ENCODE assay signal across 8 cellular contexts in the genomic region with DNA sequence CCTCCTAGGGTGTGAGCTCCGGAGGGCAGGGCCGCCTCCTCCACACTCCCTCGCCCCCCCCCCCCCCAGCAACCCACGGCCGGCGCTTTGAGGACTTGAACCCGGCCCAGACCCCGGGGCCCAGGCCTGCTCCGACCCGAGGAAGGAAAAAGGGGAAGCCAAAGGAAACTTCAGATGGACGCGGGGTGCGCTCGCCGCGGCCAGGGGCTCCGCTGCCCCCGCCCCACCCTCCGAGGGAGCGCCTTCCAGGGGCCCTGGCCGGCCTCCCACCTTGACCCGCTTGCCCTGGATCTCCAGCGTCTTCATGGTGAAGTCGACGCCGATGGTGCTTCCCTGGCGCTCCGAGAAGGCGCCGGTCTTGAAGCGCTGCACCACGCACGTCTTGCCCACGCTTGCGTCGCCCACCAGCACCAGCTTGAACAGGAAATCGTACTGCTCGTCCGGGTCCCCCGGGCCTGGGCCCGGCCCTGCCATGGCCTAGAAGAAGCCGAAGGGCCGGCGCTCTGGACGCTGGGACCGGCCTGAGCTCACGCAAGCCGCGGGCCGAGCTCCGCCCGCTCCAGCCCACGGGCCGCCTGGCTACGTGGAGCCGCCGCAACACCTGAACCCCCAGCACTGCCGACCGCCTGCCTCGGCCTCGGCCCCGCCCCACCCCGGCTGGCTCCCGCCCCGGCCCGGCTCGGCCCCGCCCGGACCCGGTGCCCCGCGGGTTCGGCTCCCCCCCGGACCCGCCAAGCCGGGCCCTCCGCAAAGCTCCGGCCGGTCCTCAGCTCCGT. TPM values are rescaled to one million over a fixed set of nuclear protein-coding genes. Genes with fewer than 3 reads are reported as not detected.
DNase-seq lines count a peak whose midpoint lies in the region; ATAC-seq and TF ChIP-seq lines count a peak whose summit lies in the region.

No MANE protein-coding gene starts in this region.

- peaks cover 33% of the 10 kb centered on the region for H3K79me2 ChIP-seq in PC-3 (ENCODE audit: low read length)

- H3K9ac ChIP-seq in PC-3 (ENCODE audit: low read length) (peak overlapping the region; percentile 74), iPS-15b (ENCODE audit: low read depth, low read length) (peak overlapping the region; percentile 41)

- H3K36me3 ChIP-seq in PC-3 (ENCODE audit: low read depth, low read length), result no peaks in the 10 kb centered on the region
- H3K36me3 ChIP-seq in ascending aorta, result peaks cover 0 to 4% of the 10 kb centered on the region in 2 donors
- H3K36me3 ChIP-seq in iPS-15b (ENCODE audit: control insufficient read depth, insufficient read depth, low read length), result no peaks in the 10 kb centered on the region

- H3K9me3 ChIP-seq in PC-3 (ENCODE audit: low read length) (no peaks in the 10 kb centered on the region), ascending aorta (no peaks in the 10 kb centered on the region), iPS-15b (ENCODE audit: control insufficient read depth, insufficient read depth, low read length) (no peaks in the 10 kb centered on the region)

- POLR2A ChIA-PET in PC-3 (lab: Charles Lee; ENCODE audit: unreplicated experiment), result interaction anchor here (0.7 kb wide), 1 partner anchor 68 kb away, joined by 3 read pairs; no protein-coding TSS in a partner anchor

- H3K4me1 ChIP-seq in PC-3 (ENCODE audit: insufficient read depth, low read length) (peaks cover 16% of the 10 kb centered on the region), ascending aorta (peaks cover 9 to 18% of the 10 kb centered on the region in 2 donors), iPS-15b (ENCODE audit: control insufficient read depth, insufficient read depth, low read length) (peaks cover 21% of the 10 kb centered on the region)

- ATAC-seq in GM21447 (IDR thresholded peaks at IDR 0.05; ENCODE audit: unreplicated experiment) (peak; percentile 11), PC-3 (peak; percentile 4), HG02884 (IDR thresholded peaks at IDR 0.05; ENCODE audit: unreplicated experiment) (no peak)

- H3K4me3 ChIP-seq in PC-3 (ENCODE audit: low read length) (peak overlapping the region; percentile 75), ascending aorta (peak overlapping the region; percentile 98 to 100), iPS-15b (ENCODE audit: low read depth, low read length) (peak overlapping the region; percentile 67)

- H2AFZ ChIP-seq in PC-3 (ENCODE audit: low read length), result peak overlapping the region; percentile 65

- no peak for TF ChIP-seq CTCF in C4-2B (conservative IDR thresholded peaks at IDR 0.05)
- no peak for TF ChIP-seq CTCF in PC-3 (conservative IDR thresholded peaks at IDR 0.05; ENCODE audit: low read depth, low read length)
- no peak for TF ChIP-seq CTCF in ascending aorta (IDR thresholded peaks at IDR 0.05)

- no peaks in the 10 kb centered on the region for H4K20me1 ChIP-seq in PC-3 (ENCODE audit: low read length)

- peak overlapping the region; percentile 76 for H3K27ac ChIP-seq in C4-2B
- peak overlapping the region; percentile 83 for H3K27ac ChIP-seq in PC-3 (ENCODE audit: low read length)
- H3K27ac ChIP-seq in ascending aorta, result peak overlapping the region; percentile 97 to 99

- no peaks in the 10 kb centered on the region for H3F3A ChIP-seq in PC-3 (ENCODE audit: low read length, unreplicated experiment)

- CTCF ChIA-PET in PC-3 (lab: Charles Lee), result interaction anchor here (0.5 to 0.6 kb wide), 2 partner anchors 159 to 464 kb away, joined by 3 to 6 read pairs; no protein-coding TSS in a partner anchor

- no peak for DNase-seq in PC-3
- no peak for DNase-seq in ascending aorta (ENCODE audit: low spot score in 2 of 2)
- peak in 2 of 3 experiments; percentile 34 to 42 for DNase-seq in stimulated activated CD4-positive, alpha-beta T cell treated with anti-CD3 and anti-CD28 coated beads, TNF-alpha, amount 100 ng/mL, for 4 hours (ENCODE audit: low read depth in 3 of 3)
- no peak for DNase-seq in DMS79 treated with DMSO at 0.1 percent for 48 hours (lab: John Stamatoyannopoulos, UW)

- no TSS peak for BruUV-seq in PC-3 (replicated peaks; lab: Mats Ljungman, UMichigan)

- H3K4me2 ChIP-seq in PC-3 (ENCODE audit: low read length), result peak overlapping the region; percentile 87

- H3K27me3 ChIP-seq in PC-3 (ENCODE audit: low read length) (no peaks in the 10 kb centered on the region), ascending aorta (no peaks in the 10 kb centered on the region), iPS-15b (ENCODE audit: control insufficient read depth, insufficient read depth, low read length) (no peaks in the 10 kb centered on the region)

- H3K9me2 ChIP-seq in PC-3 (replicated peaks; ENCODE audit: low read length), result no peaks in the 10 kb centered on the region

- intact Hi-C loops in PC-3 (cut with micrococcal nuclease), result loop anchor here (2.0 kb wide), 2 partner anchors 68 to 128 kb away; a partner anchor contains a TSS
- intact Hi-C loops in ascending aorta (cut with DNase I), result loop anchor here (2.0 kb wide), 1 partner anchor 64 kb away; no protein-coding TSS in a partner anchor

RNA-seq across cellular contexts. Expression of a gene that starts 0.4 kb away (rescaled TPM):
- total RNA-seq in PC-3 (2014; rRNA removed), result 22.4 and 26.6 TPM in 2 replicates
- 72.9 TPM for total RNA-seq in ascending aorta

RNA-seq across cellular contexts. Expression of a gene that starts 39.7 kb away (rescaled TPM):
- total RNA-seq in PC-3 (2014; rRNA removed) (17.1 and 18.1 TPM in 2 replicates), ascending aorta (22.5 TPM)

Comparison
In these comparisons a context has a peak if more than half of its experiments do, and no peak if none do; other contexts are left out.
1. DNase-seq: peak in stimulated activated CD4-positive, alpha-beta T cell treated with anti-CD3 and anti-CD28 coated beads, TNF-alpha, amount 100 ng/mL, for 4 hours (2 of 3); none in PC-3 (single experiment), ascending aorta (0 of 2) and DMS79 treated with DMSO at 0.1 percent for 48 hours (single experiment).
2. Peak in every context shown above with its lines, with median percentiles within 50 percentile points of each other: H3K27ac ChIP-seq and H3K4me3 ChIP-seq.